In the genomic region with DNA sequence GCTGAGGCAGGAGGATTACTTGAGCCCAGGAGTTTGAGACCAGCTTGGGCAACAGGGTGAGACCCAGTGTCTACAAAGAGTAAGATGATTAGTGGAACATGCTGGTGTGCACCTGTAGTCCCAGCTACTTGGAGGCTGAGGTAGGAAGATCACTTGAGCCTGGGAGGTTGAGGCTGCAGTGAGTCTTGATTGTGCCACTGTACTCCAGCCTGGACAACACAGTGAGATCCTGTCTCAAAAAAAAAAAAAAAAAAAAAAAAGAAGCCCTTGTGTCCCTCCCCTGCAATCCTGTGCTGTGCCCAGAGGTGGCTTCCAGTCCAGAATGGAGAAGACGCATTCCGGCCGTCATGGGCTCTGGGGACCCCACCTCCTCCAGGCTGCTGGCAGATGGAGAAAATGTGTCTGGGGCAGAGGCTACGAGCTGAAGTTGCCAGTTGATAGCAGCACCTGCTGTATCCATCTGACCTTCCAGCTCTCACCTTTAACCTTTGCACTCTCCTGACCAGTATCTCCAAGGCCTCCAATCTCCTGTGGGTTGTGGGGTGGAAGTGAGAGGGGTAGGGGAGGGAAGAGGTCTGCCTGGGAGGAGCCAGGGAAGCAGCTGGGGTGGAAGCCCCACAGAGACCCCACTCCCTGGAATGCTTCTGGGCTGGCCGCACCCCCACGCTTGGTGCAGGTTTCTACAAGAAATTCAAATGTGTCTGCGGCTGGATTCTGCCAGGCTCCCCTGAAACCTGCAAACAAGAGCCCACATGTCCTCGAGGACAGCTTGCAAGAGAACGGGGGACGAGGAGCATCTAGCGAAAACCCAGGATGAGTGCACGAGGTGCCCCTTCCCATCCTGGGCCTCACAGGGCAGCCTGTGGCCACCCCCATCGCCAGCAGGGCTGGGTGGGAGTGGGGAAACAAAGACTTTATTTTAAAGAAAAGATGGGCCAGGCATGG, we compare ENCODE assay signal across 1 cellular context.
A peak's percentile ranks its signal among the peaks of the same experiment; 100 is the strongest.
TF ChIP-seq lines count a peak whose summit lies in the region.

No MANE protein-coding gene starts in this region.

TF ChIP-seq in HEK293, 187 proteins besides CTCF, POLR2A, EP300 and RAD21 (continued from another document):
- TF ChIP-seq ZNF26 (tag by site-specific recombination; IDR thresholded peaks at IDR 0.05) (no peak), ZNF121 (tag by site-specific recombination; IDR thresholded peaks at IDR 0.05) (peak; percentile 70)
TF ChIP-seq in HEK293: peak in this region for 1.
